8 cellular contexts compared by ENCODE assay signal in the genomic region with DNA sequence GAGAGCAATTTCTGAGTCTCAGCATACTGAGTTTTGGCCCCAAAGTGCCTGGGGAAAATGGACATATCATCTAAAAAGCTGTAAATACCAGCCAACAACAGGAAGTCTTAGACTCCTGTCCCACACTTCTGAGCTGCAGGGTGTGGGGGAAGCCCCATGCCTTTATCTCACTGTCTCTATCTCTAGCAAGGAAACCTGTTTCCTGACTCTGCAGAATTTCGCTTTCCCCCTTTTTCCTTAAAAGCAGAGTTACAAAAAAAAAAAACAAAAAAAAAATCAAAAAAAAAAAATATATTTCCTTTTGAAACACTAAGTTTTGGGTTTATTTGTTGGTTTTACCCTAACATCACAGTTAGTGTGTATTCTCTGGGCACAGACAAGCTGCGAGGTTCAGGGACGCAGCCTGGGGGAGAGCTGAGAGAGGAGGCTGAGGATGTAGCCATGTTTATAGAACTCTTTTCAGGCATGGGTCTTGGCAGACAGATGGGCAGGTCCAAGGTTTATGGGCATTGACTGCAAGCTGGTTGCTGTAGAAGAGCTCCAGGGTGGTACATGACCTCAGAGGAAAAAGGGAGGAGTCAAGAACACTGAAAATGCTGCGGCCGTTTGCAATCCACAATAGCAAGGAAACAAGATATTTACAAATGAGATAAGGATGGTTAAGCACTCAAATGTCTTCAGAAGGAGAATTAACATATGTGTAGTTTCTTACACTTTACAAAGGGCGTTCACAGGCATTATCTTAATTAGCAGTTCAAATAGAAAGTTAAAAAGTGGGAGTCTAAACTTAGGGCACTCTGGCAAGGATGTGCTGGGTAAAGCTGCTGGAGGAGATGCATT. TPM values are rescaled to one million over a fixed set of nuclear protein-coding genes. Genes with fewer than 3 reads are reported as not detected.
DNase-seq lines count a peak whose midpoint lies in the region; ATAC-seq and TF ChIP-seq lines count a peak whose summit lies in the region.

No MANE protein-coding gene starts in this region.

- no peaks in the 10 kb centered on the region for H3K9me3 Mint-ChIP-seq in Calu3 (ENCODE audit: low read depth, unreplicated experiment)
- H3K9me3 Mint-ChIP-seq in activated CD4-positive, alpha-beta T cell treated with anti-CD3 and anti-CD28 coated beads, Interleukin-2, amount 10 ng/mL, durations not matched to agents 7 days and 5 days: no peaks in the 10 kb centered on the region

- H3K4me1 Mint-ChIP-seq in Calu3 (ENCODE audit: low read depth, unreplicated experiment): peaks cover 25% of the 10 kb centered on the region
- peaks cover 54% of the 10 kb centered on the region for H3K4me1 Mint-ChIP-seq in activated CD4-positive, alpha-beta T cell treated with anti-CD3 and anti-CD28 coated beads, Interleukin-2, amount 10 ng/mL, durations not matched to agents 7 days and 5 days

- H3K36me3 ChIP-seq in skeletal muscle tissue (ENCODE audit: control insufficient read depth in 3 of 3, insufficient read depth in 3 of 3, low read length in 3 of 3): peaks cover 0 to 3% (median 2%) of the 10 kb centered on the region in 3 donors

- H3K4me3 Mint-ChIP-seq in Calu3 (ENCODE audit: low read depth, unreplicated experiment): peak overlapping the region; percentile 50
- H3K4me3 Mint-ChIP-seq in activated CD4-positive, alpha-beta T cell treated with anti-CD3 and anti-CD28 coated beads, Interleukin-2, amount 10 ng/mL, durations not matched to agents 7 days and 5 days: peak overlapping the region; percentile 69

- TF ChIP-seq CTCF in Calu3 (IDR thresholded peaks at IDR 0.05; ENCODE audit: unreplicated experiment) (no peak), fibroblast of pulmonary artery (IDR thresholded peaks at IDR 0.05; ENCODE audit: low read length, missing control alignments) (no peak)

- BruUV-seq in Calu3 (replicated peaks; lab: Mats Ljungman, UMichigan): no TSS peak

- ATAC-seq in GM19438 (IDR thresholded peaks at IDR 0.05; ENCODE audit: low read depth, unreplicated experiment) (peak; percentile 49), HG03432 (IDR thresholded peaks at IDR 0.05; ENCODE audit: unreplicated experiment) (peak; percentile 65)

- POLR2A ChIA-PET in activated CD4-positive, alpha-beta T cell treated with anti-CD3 and anti-CD28 coated beads, Interleukin-2, amount 10 ng/mL, durations not matched to agents 7 days and 5 days (lab: Charles Lee): interaction anchor here (0.7 kb wide), 2 partner anchors 203 to 208 kb away, joined by 3 to 4 read pairs; no protein-coding TSS in a partner anchor

- no peaks in the 10 kb centered on the region for H3K27me3 Mint-ChIP-seq in Calu3 (ENCODE audit: unreplicated experiment)
- H3K27me3 Mint-ChIP-seq in activated CD4-positive, alpha-beta T cell treated with anti-CD3 and anti-CD28 coated beads, Interleukin-2, amount 10 ng/mL, durations not matched to agents 7 days and 5 days: no peaks in the 10 kb centered on the region

- H3K27ac ChIP-seq in skeletal muscle tissue (ENCODE audit: low read depth, low read length): no peak overlapping the region

- peaks cover 43% of the 10 kb centered on the region for H3K36me3 Mint-ChIP-seq in Calu3 (ENCODE audit: insufficient read depth, unreplicated experiment)
- H3K36me3 Mint-ChIP-seq in activated CD4-positive, alpha-beta T cell treated with anti-CD3 and anti-CD28 coated beads, Interleukin-2, amount 10 ng/mL, durations not matched to agents 7 days and 5 days (ENCODE audit: low read depth): peaks cover 9% of the 10 kb centered on the region

- H3K9ac ChIP-seq in skeletal muscle tissue (ENCODE audit: low read depth in 1 of 3, low read length in 3 of 3): peak overlapping the region in 2 of 3 donors; percentile 7 to 40

- no peaks in the 10 kb centered on the region for H3K27me3 ChIP-seq in skeletal muscle tissue (ENCODE audit: control insufficient read depth in 3 of 3, insufficient read depth in 3 of 3, low read length in 3 of 3)

- DNase-seq in Calu3 (no peak), fibroblast of pulmonary artery (ENCODE audit: low read depth) (peak; percentile 57), SHP77 treated with DMSO at 0.1 percent for 48 hours (lab: John Stamatoyannopoulos, UW) (no peak), AML-193 (lab: John Stamatoyannopoulos, UW) (no peak)
- DNase-seq in activated CD4-positive, alpha-beta T cell treated with anti-CD3 and anti-CD28 coated beads, Interleukin-2, amount 10 ng/mL, durations not matched to agents 7 days and 5 days: peak; percentile 52

- intact Hi-C loops in Calu3 (cut with micrococcal nuclease; ENCODE audit: unreplicated experiment): no loop called here

- H3K9me3 ChIP-seq in skeletal muscle tissue (ENCODE audit: control insufficient read depth in 3 of 3, low read length in 3 of 3): no peaks in the 10 kb centered on the region

- H3K27ac Mint-ChIP-seq in Calu3 (ENCODE audit: unreplicated experiment): peak overlapping the region; percentile 33
- H3K27ac Mint-ChIP-seq in activated CD4-positive, alpha-beta T cell treated with anti-CD3 and anti-CD28 coated beads, Interleukin-2, amount 10 ng/mL, durations not matched to agents 7 days and 5 days: peak overlapping the region; percentile 85

- CTCF ChIA-PET in Calu3 (lab: Charles Lee): no interaction called here
- CTCF ChIA-PET in activated CD4-positive, alpha-beta T cell treated with anti-CD3 and anti-CD28 coated beads, Interleukin-2, amount 10 ng/mL, durations not matched to agents 7 days and 5 days (lab: Charles Lee): interaction anchor here (0.6 to 3.5 kb wide), 4 partner anchors 14 to 208 kb away, joined by 3 to 13 read pairs (median 4); no protein-coding TSS in a partner anchor

- H3K4me1 ChIP-seq in skeletal muscle tissue (ENCODE audit: control insufficient read depth in 3 of 3, insufficient read depth in 3 of 3, low read length in 3 of 3): peaks cover 51 to 63% (median 57%) of the 10 kb centered on the region in 3 donors

- H3K4me3 ChIP-seq in fibroblast of pulmonary artery (replicated peaks; ENCODE audit: low read depth, low read length): peak overlapping the region; percentile 18
- peak overlapping the region; percentile 15 to 39 (median 38) for H3K4me3 ChIP-seq in skeletal muscle tissue (ENCODE audit: low read length in 3 of 3)

RNA-seq across cellular contexts. Expression of a gene that starts 4.9 kb away (rescaled TPM):
- total RNA-seq in Calu3 (2022) (29.8 and 37.1 TPM in 2 replicates), skeletal muscle tissue (30.3 TPM)
- total RNA-seq in activated CD4-positive, alpha-beta T cell treated with anti-CD3 and anti-CD28 coated beads, Interleukin-2, amount 10 ng/mL, durations not matched to agents 7 days and 5 days: 10 to 100 TPM; 13.4 to 15.5 TPM

Comparison
In these comparisons a context has a peak if more than half of its experiments do, and no peak if none do; other contexts are left out.
1. DNase-seq: peak in activated CD4-positive, alpha-beta T cell treated with anti-CD3 and anti-CD28 coated beads, Interleukin-2, amount 10 ng/mL, durations not matched to agents 7 days and 5 days (single experiment) and fibroblast of pulmonary artery (single experiment); none in Calu3 (single experiment), SHP77 treated with DMSO at 0.1 percent for 48 hours (single experiment) and AML-193 (0 of 2).